19 cellular contexts compared by ENCODE assay signal in the genomic region with DNA sequence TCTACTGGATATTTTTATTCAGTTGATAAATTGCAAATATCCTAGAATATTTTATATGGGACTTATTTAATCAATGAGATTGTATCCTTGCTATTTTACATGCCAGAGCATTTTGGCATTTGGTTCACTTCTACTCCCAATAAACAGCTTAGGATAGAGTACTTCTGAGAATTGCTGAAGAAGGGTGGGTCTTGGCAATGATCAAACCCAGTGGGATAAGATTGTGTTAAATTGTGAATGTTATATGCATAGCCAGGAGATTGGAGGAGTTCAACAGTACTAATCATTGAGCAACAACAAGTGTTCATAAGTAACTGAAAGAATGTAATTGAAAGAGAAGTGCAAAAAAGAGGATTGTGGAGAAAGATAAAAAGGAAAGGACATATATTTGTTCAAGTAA.
A peak's percentile ranks its signal among the peaks of the same experiment; 100 is the strongest.
DNase-seq lines count a peak whose midpoint lies in the region; ATAC-seq and TF ChIP-seq lines count a peak whose summit lies in the region.
"Had no signal": no experiment of that assay in that cellular context is flagged by ENCODE, and none has a peak within 500 bp of the region (broad histone marks: within the 10 kb centered on the region; RNA-seq: fewer than 3 reads in every experiment).

No MANE protein-coding gene starts in this region.

- no peaks in the 10 kb centered on the region for H3K27me3 Mint-ChIP-seq in type B pancreatic cell
- H3K27me3 Mint-ChIP-seq: activated CD4-positive, alpha-beta T cell treated with anti-CD3 and anti-CD28 coated beads, Interleukin-2, amount 10 ng/mL, durations not matched to agents 7 days and 5 days; naive thymus-derived CD4-positive, alpha-beta T cell; stimulated activated memory B cell treated with anti-CD40 and anti-IgM and Interleukin-4, amounts not matched to agents 10 μg/mL and 1 μg/mL and 100 μg/mL, for 72 hours had no signal

- peaks cover 10% of the 10 kb centered on the region for H3K4me1 Mint-ChIP-seq in type B pancreatic cell (ENCODE audit: unreplicated experiment)

- TF ChIP-seq CTCF in type B pancreatic cell (conservative IDR thresholded peaks at IDR 0.05) = no peak

- intact Hi-C loops in Right ventricle myocardium superior (cut with DNase I) = no loop called here
- intact Hi-C loops in cardiac septum (cut with DNase I) = no loop called here
- intact Hi-C loops in posterior vena cava (cut with DNase I) = loop anchor here in 1 of 2 donors (2.0 kb wide), 1 partner anchor 35 kb away; no protein-coding TSS in a partner anchor

- ATAC-seq in Right ventricle myocardium superior (ENCODE audit: poor library complexity) = peak; percentile 78
- ATAC-seq: naive thymus-derived CD4-positive, alpha-beta T cell; stimulated activated memory B cell treated with anti-CD40 and anti-IgM and Interleukin-4, amounts not matched to agents 10 μg/mL and 1 μg/mL and 100 μg/mL, for 72 hours had no signal

- H3K36me3 Mint-ChIP-seq in type B pancreatic cell = peaks cover 25% of the 10 kb centered on the region

- H3K27ac ChIP-seq in cingulate gyrus (ENCODE audit: low read depth, low read length) (peak overlapping the region; percentile 74), layer of hippocampus (ENCODE audit: low read depth, low read length) (peak overlapping the region; percentile 50)
- H3K27ac ChIP-seq: C4-2B, prostate gland had no signal

- no peaks in the 10 kb centered on the region for H3K9me3 Mint-ChIP-seq in type B pancreatic cell
- H3K9me3 Mint-ChIP-seq: activated CD4-positive, alpha-beta T cell treated with anti-CD3 and anti-CD28 coated beads, Interleukin-2, amount 10 ng/mL, durations not matched to agents 7 days and 5 days; naive thymus-derived CD4-positive, alpha-beta T cell; stimulated activated memory B cell treated with anti-CD40 and anti-IgM and Interleukin-4, amounts not matched to agents 10 μg/mL and 1 μg/mL and 100 μg/mL, for 72 hours had no signal

- DNase-seq in Right ventricle myocardium superior = no peak
- DNase-seq in cardiac septum (ENCODE audit: low spot score) = no peak
- no peak for DNase-seq in type B pancreatic cell (ENCODE audit: extremely low spot score, unreplicated experiment)
- no peak for DNase-seq in AG08395 (ENCODE audit: low spot score)
- no peak for DNase-seq in NCI-H69 (lab: John Stamatoyannopoulos, UW)
- no peak for DNase-seq in posterior vena cava (ENCODE audit: low spot score)
- DNase-seq: activated CD4-positive, alpha-beta T cell treated with anti-CD3 and anti-CD28 coated beads, Interleukin-2, amount 10 ng/mL, durations not matched to agents 7 days and 5 days; activated naive CD4-positive, alpha-beta T cell treated with Interleukin-2 at 50 U/mL for 16 hours; DMS79; effector CD8-positive, alpha-beta T cell; foreskin fibroblast; Karpas-422; naive thymus-derived CD4-positive, alpha-beta T cell had no signal

- peak overlapping the region; percentile 80 for H3K27ac Mint-ChIP-seq in type B pancreatic cell
- H3K27ac Mint-ChIP-seq: activated CD4-positive, alpha-beta T cell treated with anti-CD3 and anti-CD28 coated beads, Interleukin-2, amount 10 ng/mL, durations not matched to agents 7 days and 5 days; stimulated activated memory B cell treated with anti-CD40 and anti-IgM and Interleukin-4, amounts not matched to agents 10 μg/mL and 1 μg/mL and 100 μg/mL, for 72 hours had no signal

- H3K4me3 Mint-ChIP-seq in type B pancreatic cell = peak overlapping the region; percentile 74
- H3K4me3 Mint-ChIP-seq: activated CD4-positive, alpha-beta T cell treated with anti-CD3 and anti-CD28 coated beads, Interleukin-2, amount 10 ng/mL, durations not matched to agents 7 days and 5 days; naive thymus-derived CD4-positive, alpha-beta T cell; stimulated activated memory B cell treated with anti-CD40 and anti-IgM and Interleukin-4, amounts not matched to agents 10 μg/mL and 1 μg/mL and 100 μg/mL, for 72 hours had no signal

- no peaks in the 10 kb centered on the region for H3K27me3 ChIP-seq in layer of hippocampus (ENCODE audit: control insufficient read depth, insufficient read depth, low read length)
- H3K27me3 ChIP-seq: breast epithelium had no signal
